Comparison of ENCODE assay signal across 19 cellular contexts in genomic region chrX:17441965-17442364, GRCh38.
A peak's percentile ranks its signal among the peaks of the same experiment; 100 is the strongest.
DNase-seq lines count a peak whose midpoint lies in the region; ATAC-seq and TF ChIP-seq lines count a peak whose summit lies in the region.
"Had no signal": no experiment of that assay in that cellular context is flagged by ENCODE, and none has a peak within 500 bp of the region (broad histone marks: within the 10 kb centered on the region; RNA-seq: fewer than 3 reads in every experiment).

No MANE protein-coding gene starts in this region.

- peak; percentile 64 for DNase-seq in A172 (ENCODE audit: low spot score)
- peak; percentile 82 for DNase-seq in ELR (ENCODE audit: low read depth)
- peak; percentile 61 for DNase-seq in RPMI7951 (ENCODE audit: low read depth)
- peak; percentile 17 for DNase-seq in fibroblast of pulmonary artery (ENCODE audit: low read depth)
- no peak for DNase-seq in ACHN
- no peak for DNase-seq in activated CD4-positive, CD25-positive, alpha-beta regulatory T cell treated with anti-CD3 and anti-CD28 coated beads, Interleukin-2, amount 50 U/mL, for 72 hours
- no peak for DNase-seq in WTC11 (ENCODE audit: low spot score)
- no peak for DNase-seq in midbrain (lab: John Stamatoyannopoulos, UW)
- DNase-seq: activated CD8-positive, alpha-beta T cell treated with anti-CD3 and anti-CD28 coated beads, Interleukin-2, amount 10 ng/mL, durations not matched to agents 7 days and 5 days; aorta; hippocampal formation; KG1; NCI-H1436; NCI-H446 treated with DMSO at 0.1 percent for 48 hours; pancreas; stimulated activated naive B cell treated with anti-CD40 and anti-IgM and Interleukin-4, amounts not matched to agents 10 μg/mL and 1 μg/mL and 100 μg/mL, for 72 hours had no signal

- no peak overlapping the region for H3K27ac Mint-ChIP-seq in WTC11
- H3K27ac Mint-ChIP-seq: activated CD8-positive, alpha-beta T cell treated with anti-CD3 and anti-CD28 coated beads, Interleukin-2, amount 10 ng/mL, durations not matched to agents 7 days and 5 days; activated T-helper 2 cell treated with anti-CD3 and anti-CD28 coated beads, Interferon-gamma antibody, Interleukin-2, Interleukin-4, amounts not matched to agents 10 μg/mL and 5 μg/mL and 100 μg/mL, durations not matched to agents 14 hours and 24 hours and 36 hours; stimulated activated naive B cell treated with anti-CD40 and anti-IgM and Interleukin-4, amounts not matched to agents 10 μg/mL and 1 μg/mL and 100 μg/mL, for 72 hours had no signal

- ATAC-seq in WTC11, result no peak
- ATAC-seq: activated CD8-positive, alpha-beta T cell treated with anti-CD3 and anti-CD28 coated beads, Interleukin-2, amount 10 ng/mL, durations not matched to agents 7 days and 5 days; pancreas; stimulated activated naive B cell treated with anti-CD40 and anti-IgM and Interleukin-4, amounts not matched to agents 10 μg/mL and 1 μg/mL and 100 μg/mL, for 72 hours had no signal

- no peaks in the 10 kb centered on the region for H3K36me3 Mint-ChIP-seq in WTC11
- H3K36me3 Mint-ChIP-seq: stimulated activated naive B cell treated with anti-CD40 and anti-IgM and Interleukin-4, amounts not matched to agents 10 μg/mL and 1 μg/mL and 100 μg/mL, for 72 hours had no signal

- no peaks in the 10 kb centered on the region for H3K27me3 Mint-ChIP-seq in WTC11 (ENCODE audit: low read depth)

- H3K4me1 Mint-ChIP-seq in WTC11, result peaks cover 30% of the 10 kb centered on the region
- H3K4me1 Mint-ChIP-seq: stimulated activated naive B cell treated with anti-CD40 and anti-IgM and Interleukin-4, amounts not matched to agents 10 μg/mL and 1 μg/mL and 100 μg/mL, for 72 hours had no signal

- POLR2A ChIA-PET in WTC11 (lab: Charles Lee), result no interaction called here

- no peaks in the 10 kb centered on the region for H3K9me3 Mint-ChIP-seq in WTC11
- H3K9me3 Mint-ChIP-seq: activated T-helper 2 cell treated with anti-CD3 and anti-CD28 coated beads, Interferon-gamma antibody, Interleukin-2, Interleukin-4, amounts not matched to agents 10 μg/mL and 5 μg/mL and 100 μg/mL, durations not matched to agents 14 hours and 24 hours and 36 hours; stimulated activated naive B cell treated with anti-CD40 and anti-IgM and Interleukin-4, amounts not matched to agents 10 μg/mL and 1 μg/mL and 100 μg/mL, for 72 hours had no signal

- no peak overlapping the region for H3K4me3 ChIP-seq in fibroblast of pulmonary artery (replicated peaks; ENCODE audit: low read depth, low read length)
- H3K4me3 ChIP-seq: coronary artery, pancreas, SK-N-MC had no signal

- in situ Hi-C loops in ACHN (cut with HindIII; ENCODE audit: low pct_ligation_motif_present, low pct_unique_long_range_greater_than_20kb, low sequenced_read_pairs), result no loop called here

- CTCF ChIA-PET in WTC11 (lab: Charles Lee), result no interaction called here

- TF ChIP-seq CTCF in fibroblast of pulmonary artery (IDR thresholded peaks at IDR 0.05; ENCODE audit: low read length, missing control alignments), result no peak
- no peak for TF ChIP-seq CTCF in WTC11 (IDR thresholded peaks at IDR 0.05)

- no peak overlapping the region for H3K4me3 Mint-ChIP-seq in WTC11
- H3K4me3 Mint-ChIP-seq: activated CD8-positive, alpha-beta T cell treated with anti-CD3 and anti-CD28 coated beads, Interleukin-2, amount 10 ng/mL, durations not matched to agents 7 days and 5 days; stimulated activated naive B cell treated with anti-CD40 and anti-IgM and Interleukin-4, amounts not matched to agents 10 μg/mL and 1 μg/mL and 100 μg/mL, for 72 hours had no signal

TF ChIP-seq in WTC11, 78 proteins besides CTCF, POLR2A, EP300 and RAD21 (continues in another document):
- no peak for TF ChIP-seq IRF1 (CRISPR knock-in tag; IDR thresholded peaks at IDR 0.05)
- TF ChIP-seq ZNF416 (CRISPR knock-in tag; IDR thresholded peaks at IDR 0.05), result no peak
- TF ChIP-seq NFATC4 (CRISPR knock-in tag; IDR thresholded peaks at IDR 0.05), result no peak
- TF ChIP-seq ZNF281 (CRISPR knock-in tag; IDR thresholded peaks at IDR 0.05), result no peak
- no peak for TF ChIP-seq GABPB1 (CRISPR knock-in tag; IDR thresholded peaks at IDR 0.05)
- no peak for TF ChIP-seq ESRRA (CRISPR knock-in tag; IDR thresholded peaks at IDR 0.05; ENCODE audit: borderline replicate concordance)
- TF ChIP-seq FOXK1 (CRISPR knock-in tag; IDR thresholded peaks at IDR 0.05), result no peak
- no peak for TF ChIP-seq ATF2 (CRISPR knock-in tag; IDR thresholded peaks at IDR 0.05; ENCODE audit: borderline replicate concordance, low read depth)
- TF ChIP-seq MXD4 (CRISPR knock-in tag; IDR thresholded peaks at IDR 0.05; ENCODE audit: borderline replicate concordance), result no peak
- TF ChIP-seq EMX1 (CRISPR knock-in tag; IDR thresholded peaks at IDR 0.05), result no peak
- TF ChIP-seq CDX4 (CRISPR knock-in tag; IDR thresholded peaks at IDR 0.05; ENCODE audit: borderline replicate concordance), result no peak
- no peak for TF ChIP-seq ATF3 (CRISPR knock-in tag; conservative IDR thresholded peaks at IDR 0.05)
- TF ChIP-seq USF2 (CRISPR knock-in tag; IDR thresholded peaks at IDR 0.05), result no peak
- no peak for TF ChIP-seq ZNF317 (CRISPR knock-in tag; IDR thresholded peaks at IDR 0.05; ENCODE audit: borderline replicate concordance, low read depth)
- no peak for TF ChIP-seq JAZF1 (CRISPR knock-in tag; IDR thresholded peaks at IDR 0.05)
- TF ChIP-seq HMGXB4 (CRISPR knock-in tag; IDR thresholded peaks at IDR 0.05), result no peak

Comparison
In these comparisons a context has a peak if more than half of its experiments do, and no peak if none do; other contexts are left out.
1. DNase-seq: peak in A172 (single experiment), ELR (single experiment), RPMI7951 (single experiment) and fibroblast of pulmonary artery (single experiment); none in ACHN (single experiment), activated CD4-positive, CD25-positive, alpha-beta regulatory T cell treated with anti-CD3 and anti-CD28 coated beads, Interleukin-2, amount 50 U/mL, for 72 hours (single experiment), WTC11 (single experiment) and midbrain (single experiment).